Comparison of ENCODE assay signal across 1 cellular context in genomic region chr9:96509026-96509425, GRCh38.
TF ChIP-seq lines count a peak whose summit lies in the region.

No MANE protein-coding gene starts in this region.

TF ChIP-seq in H1, 55 proteins besides CTCF, POLR2A, EP300 and RAD21:
- TF ChIP-seq, protein P1, sequence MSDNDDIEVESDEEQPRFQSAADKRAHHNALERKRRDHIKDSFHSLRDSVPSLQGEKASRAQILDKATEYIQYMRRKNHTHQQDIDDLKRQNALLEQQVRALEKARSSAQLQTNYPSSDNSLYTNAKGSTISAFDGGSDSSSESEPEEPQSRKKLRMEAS (IDR thresholded peaks at IDR 0.05): no peak
- TF ChIP-seq CHD2 (IDR thresholded peaks at IDR 0.05; ENCODE audit: low read length) (no peak), SIN3A (conservative IDR thresholded peaks at IDR 0.05 in 1 of 2, IDR thresholded peaks at IDR 0.05 in 1 of 2; ENCODE audit: low read depth in 1 of 2, low read length in 2 of 2) (no peak), USF2 (IDR thresholded peaks at IDR 0.05; ENCODE audit: low read length) (no peak), EZH2 (IDR thresholded peaks at IDR 0.05; ENCODE audit: low read depth, low read length, severe bottlenecking) (no peak), BACH1 (IDR thresholded peaks at IDR 0.05; ENCODE audit: low read length) (no peak), PHF8 (conservative IDR thresholded peaks at IDR 0.05; ENCODE audit: low read depth, low read length) (no peak), FOSL1 (IDR thresholded peaks at IDR 0.05; ENCODE audit: insufficient read depth, low read depth, low read length) (no peak), POU5F1 (IDR thresholded peaks at IDR 0.05; ENCODE audit: low read depth, low read length) (no peak)
